ENCODE assay signal across 8 cellular contexts in the genomic region with DNA sequence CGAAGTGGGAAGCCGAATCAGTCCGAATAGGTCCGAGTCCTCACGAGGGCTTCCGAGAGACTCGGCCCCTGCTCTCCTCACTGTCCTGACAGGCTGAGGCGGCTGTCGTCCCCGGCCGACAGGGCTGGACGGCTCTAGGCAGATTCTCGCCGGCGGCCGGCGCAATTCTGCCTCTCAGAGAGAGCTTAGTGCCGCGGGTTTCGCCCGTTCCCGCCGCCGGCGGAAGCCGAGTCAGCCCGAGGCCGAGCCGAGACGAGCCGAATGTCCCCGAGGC. TPM values are rescaled to one million over a fixed set of nuclear protein-coding genes. Genes with fewer than 3 reads are reported as not detected.
DNase-seq lines count a peak whose midpoint lies in the region; ATAC-seq and TF ChIP-seq lines count a peak whose summit lies in the region.

No MANE protein-coding gene starts in this region.

- no peaks in the 10 kb centered on the region for H3K9me3 ChIP-seq in WERI-Rb-1 (ENCODE audit: severe bottlenecking)

- H3K36me3 ChIP-seq in WERI-Rb-1, result peaks cover 13% of the 10 kb centered on the region

- TF ChIP-seq CTCF in GM12875 (IDR thresholded peaks at IDR 0.05; ENCODE audit: borderline replicate concordance, insufficient read depth, low read depth, low read length) (no peak), WERI-Rb-1 (IDR thresholded peaks at IDR 0.05; ENCODE audit: low read depth, low read length) (no peak), foreskin keratinocyte (conservative IDR thresholded peaks at IDR 0.05) (no peak)

- H3K27me3 ChIP-seq in WERI-Rb-1 (ENCODE audit: insufficient read depth, low read depth, severe bottlenecking) (no peaks in the 10 kb centered on the region), foreskin keratinocyte (no peaks in the 10 kb centered on the region)

- no peak for ATAC-seq in foreskin keratinocyte
- no peak for ATAC-seq in left lobe of liver
- no peak for ATAC-seq in GM18517 (IDR thresholded peaks at IDR 0.05; ENCODE audit: unreplicated experiment)
- ATAC-seq in GM19328 (IDR thresholded peaks at IDR 0.05; ENCODE audit: unreplicated experiment), result no peak

- peak overlapping the region; percentile 87 for H3K4me3 ChIP-seq in GM12875 (ENCODE audit: low read depth, low read length)
- peak overlapping the region; percentile 82 for H3K4me3 ChIP-seq in WERI-Rb-1 (ENCODE audit: low read depth, low read length)
- H3K4me3 ChIP-seq in skeletal muscle cell (ENCODE audit: low read depth, low read length), result peak overlapping the region; percentile 90

- DNase-seq in WERI-Rb-1 (no peak), foreskin keratinocyte (no peak), skeletal muscle cell (ENCODE audit: low read depth) (no peak), cortex of kidney (lab: John Stamatoyannopoulos, UW) (no peak), left lobe of liver (ENCODE audit: low spot score) (no peak)

- H3K27ac ChIP-seq in WERI-Rb-1 (peak overlapping the region; percentile 100), foreskin keratinocyte (peak overlapping the region; percentile 98)

- H3K4me1 ChIP-seq in foreskin keratinocyte, result peaks cover 28% of the 10 kb centered on the region

RNA-seq across cellular contexts. Expression of gene DEAF1, which starts 0.2 kb away (rescaled TPM):
- 16.0 and 16.8 TPM in 2 replicates for total RNA-seq in foreskin keratinocyte
- 13.5 and 13.6 TPM in 2 replicates for polyA plus RNA-seq in foreskin keratinocyte
- 14.8 TPM for total RNA-seq in left lobe of liver

RNA-seq across cellular contexts. Expression of gene TMEM80, which starts 0.3 kb away (rescaled TPM):
- total RNA-seq in foreskin keratinocyte (12.1 and 19.7 TPM in 2 replicates), left lobe of liver (16.8 TPM)
- polyA plus RNA-seq in foreskin keratinocyte, result 14.3 and 19.3 TPM in 2 replicates

RNA-seq across cellular contexts. Expression of gene EPS8L2, which starts 10.8 kb away (rescaled TPM):
- total RNA-seq in foreskin keratinocyte (48.4 and 61.9 TPM in 2 replicates), left lobe of liver (190 TPM)
- 60.8 and 67.0 TPM in 2 replicates for polyA plus RNA-seq in foreskin keratinocyte

RNA-seq across cellular contexts. Expression of gene TALDO1, which starts 52.0 kb away (rescaled TPM):
- 172 and 177 TPM in 2 replicates for total RNA-seq in foreskin keratinocyte
- 227 TPM in 2 replicates for polyA plus RNA-seq in foreskin keratinocyte
- 147 TPM for total RNA-seq in left lobe of liver

RNA-seq across cellular contexts. Expression of gene DRD4, which starts 58.2 kb away (rescaled TPM):
- total RNA-seq in foreskin keratinocyte (not detected in 2 replicates), left lobe of liver (0.68 TPM)
- 0.10 TPM in 1 of 2 replicates, not detected in the other for polyA plus RNA-seq in foreskin keratinocyte
